ENCODE assay signal across 8 cellular contexts in genomic region chr1:151165738-151166505, GRCh38. TPM values are rescaled to one million over a fixed set of nuclear protein-coding genes. Genes with fewer than 3 reads are reported as not detected.
A peak's percentile ranks its signal among the peaks of the same experiment; 100 is the strongest.
DNase-seq lines count a peak whose midpoint lies in the region; ATAC-seq, FAIRE-seq and TF ChIP-seq lines count a peak whose summit lies in the region.

A gene with protein sequence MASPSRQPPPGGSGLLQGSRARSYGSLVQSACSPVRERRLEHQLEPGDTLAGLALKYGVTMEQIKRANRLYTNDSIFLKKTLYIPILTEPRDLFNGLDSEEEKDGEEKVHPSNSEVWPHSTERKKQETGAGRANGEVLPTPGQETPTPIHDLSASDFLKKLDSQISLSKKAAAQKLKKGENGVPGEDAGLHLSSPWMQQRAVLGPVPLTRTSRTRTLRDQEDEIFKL (minus strand): TSS chr1:151165902. CDS start chr1:151165258, 644 bp downstream.
A gene with protein sequence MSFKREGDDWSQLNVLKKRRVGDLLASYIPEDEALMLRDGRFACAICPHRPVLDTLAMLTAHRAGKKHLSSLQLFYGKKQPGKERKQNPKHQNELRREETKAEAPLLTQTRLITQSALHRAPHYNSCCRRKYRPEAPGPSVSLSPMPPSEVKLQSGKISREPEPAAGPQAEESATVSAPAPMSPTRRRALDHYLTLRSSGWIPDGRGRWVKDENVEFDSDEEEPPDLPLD (plus strand): TSS chr1:151166144. CDS start chr1:151166153, 9 bp downstream.

- peak within 1 kb of the TSS; percentile 39 for H2AK5ac ChIP-seq in trophoblast cell (ENCODE audit: low read length)

- H3K79me1 ChIP-seq in trophoblast cell (ENCODE audit: low read length): peaks cover 4% of the 10 kb centered on the region

- peak; percentile 93 for TF ChIP-seq POLR2A in GM12892 (IDR thresholded peaks at IDR 0.05; ENCODE audit: low read depth, low read length)
- peak in 1 of 2 donors; percentile 43 for TF ChIP-seq POLR2A in adrenal gland (IDR thresholded peaks at IDR 0.05)
- TF ChIP-seq POLR2A in heart left ventricle (IDR thresholded peaks at IDR 0.05): peak in 1 of 2 donors; percentile 34
- TF ChIP-seq POLR2A in tibial nerve (IDR thresholded peaks at IDR 0.05): no peak

- peaks cover 14 to 22% of the 10 kb centered on the region in 2 donors for H3K4me1 ChIP-seq in adrenal gland (replicated peaks in 1 of 2)
- peaks cover 4 to 40% (median 22%) of the 10 kb centered on the region in 12 donors for H3K4me1 ChIP-seq in heart left ventricle
- H3K4me1 ChIP-seq in trophoblast cell (ENCODE audit: control insufficient read depth in 1 of 2, insufficient read depth in 2 of 2, low read length in 2 of 2): peaks cover 4 to 9% of the 10 kb centered on the region in 2 experiments
- H3K4me1 ChIP-seq in tibial nerve: peaks cover 5 to 43% (median 18%) of the 10 kb centered on the region in 4 donors

- no peaks in the 10 kb centered on the region for H3K27me3 ChIP-seq in adrenal gland
- no peaks in the 10 kb centered on the region for H3K27me3 ChIP-seq in heart left ventricle
- H3K27me3 ChIP-seq in trophoblast cell (ENCODE audit: insufficient read depth, low read length): no peaks in the 10 kb centered on the region
- no peaks in the 10 kb centered on the region for H3K27me3 ChIP-seq in tibial nerve

- peak within 1 kb of the TSS; percentile 90 for H4K12ac ChIP-seq in trophoblast cell (ENCODE audit: low read depth, low read length)

- peak within 1 kb of the TSS; percentile 83 for H3K14ac ChIP-seq in trophoblast cell (ENCODE audit: low read length)

- no peak within 1 kb of the TSS for H3K23ac ChIP-seq in trophoblast cell (ENCODE audit: low read length)

- peak; percentile 86 for ATAC-seq in HG02840 (IDR thresholded peaks at IDR 0.05; ENCODE audit: low FRiP score, unreplicated experiment)
- peak; percentile 91 to 96 (median 94) for ATAC-seq in heart left ventricle

- TF ChIP-seq CTCF in adrenal gland (IDR thresholded peaks at IDR 0.05) (peak in 5 of 6 experiments; percentile 14 to 45 (median 36)), heart left ventricle (IDR thresholded peaks at IDR 0.05) (peak in 4 of 12 donors; percentile 9 to 14 (median 12)), tibial nerve (IDR thresholded peaks at IDR 0.05) (peak in 2 of 5 experiments; percentile 74 to 78)

- no peaks in the 10 kb centered on the region for H3K9me3 ChIP-seq in adrenal gland (replicated peaks in 1 of 3)
- no peaks in the 10 kb centered on the region for H3K9me3 ChIP-seq in heart left ventricle
- H3K9me3 ChIP-seq in trophoblast cell (ENCODE audit: insufficient read depth, low read depth, low read length): peaks cover 2% of the 10 kb centered on the region
- H3K9me3 ChIP-seq in tibial nerve: no peaks in the 10 kb centered on the region

- H2BK5ac ChIP-seq in trophoblast cell (ENCODE audit: low read depth, low read length, poor library complexity): peak within 1 kb of the TSS; percentile 42

- WGBS in adrenal gland, 4 donors: 0 to 1% (median 0%) methylated on average over 32 to 38 of the region's 38 CpGs
- 0 to 1% (median 0%) methylated on average over 35 to 38 of the region's 38 CpGs for WGBS in heart left ventricle, 4 donors
- WGBS in trophoblast cell (ENCODE audit: extremely low coverage, insufficient coverage, insufficient read length): no CpG with 5 or more reads among the region's 38 CpGs
- 1% methylated on average over 38 of the region's 38 CpGs for WGBS in tibial nerve, 2 donors

- peak within 1 kb of the TSS; percentile 87 for H3K4me2 ChIP-seq in trophoblast cell (ENCODE audit: low read length)

- peak within 1 kb of the TSS; percentile 74 for H3K18ac ChIP-seq in trophoblast cell (ENCODE audit: low read length)

- peak within 1 kb of the TSS; percentile 57 for H2BK120ac ChIP-seq in trophoblast cell (ENCODE audit: insufficient read depth, low read length, poor library complexity)

- FAIRE-seq in GM12892 (lab: Jason Lieb, UNC): peak; percentile 98

- peak within 1 kb of the TSS; percentile 43 to 75 (median 69) for H3K4me3 ChIP-seq in adrenal gland
- peak within 1 kb of the TSS; percentile 58 to 91 (median 82) for H3K4me3 ChIP-seq in heart left ventricle
- peak within 1 kb of the TSS; percentile 80 for H3K4me3 ChIP-seq in trophoblast cell (ENCODE audit: low read depth, low read length)
- H3K4me3 ChIP-seq in tibial nerve: peak within 1 kb of the TSS; percentile 72 to 88 (median 76)

- H3K4ac ChIP-seq in trophoblast cell (ENCODE audit: low read depth, low read length): peak within 1 kb of the TSS; percentile 77

- peak within 1 kb of the TSS; percentile 85 for H2AFZ ChIP-seq in trophoblast cell (ENCODE audit: insufficient read depth, low read length, poor library complexity)

- H3K27ac ChIP-seq in adrenal gland: peak within 1 kb of the TSS; percentile 58 to 89 (median 65)
- H3K27ac ChIP-seq in heart left ventricle: peak within 1 kb of the TSS; percentile 73 to 96 (median 93)
- H3K27ac ChIP-seq in trophoblast cell (ENCODE audit: low read depth, low read length): peak within 1 kb of the TSS; percentile 45
- H3K27ac ChIP-seq in tibial nerve: peak within 1 kb of the TSS; percentile 77 to 95 (median 88)

- peak within 1 kb of the TSS; percentile 71 for H4K91ac ChIP-seq in trophoblast cell (ENCODE audit: low read depth, low read length)

- peaks cover 10% of the 10 kb centered on the region for H3K79me2 ChIP-seq in trophoblast cell (ENCODE audit: control insufficient read depth, insufficient read depth, low read length, poor library complexity)

- peak within 1 kb of the TSS; percentile 97 for H4K8ac ChIP-seq in trophoblast cell (ENCODE audit: low read depth, low read length)

- peaks cover 0 to 46% of the 10 kb centered on the region in 2 donors for H3K36me3 ChIP-seq in adrenal gland (replicated peaks in 1 of 2)
- H3K36me3 ChIP-seq in heart left ventricle: peaks cover 0 to 66% (median 47%) of the 10 kb centered on the region in 9 donors
- peaks cover 17 to 29% of the 10 kb centered on the region in 2 experiments for H3K36me3 ChIP-seq in trophoblast cell (ENCODE audit: control insufficient read depth in 1 of 2, insufficient read depth in 2 of 2, low read length in 2 of 2)
- peaks cover 0 to 52% (median 0%) of the 10 kb centered on the region in 3 donors for H3K36me3 ChIP-seq in tibial nerve

- H3K9ac ChIP-seq in trophoblast cell (ENCODE audit: low read length): peak within 1 kb of the TSS; percentile 92

- H2BK12ac ChIP-seq in trophoblast cell (ENCODE audit: low read length): no peak within 1 kb of the TSS

- intact Hi-C loops in adrenal gland (cut with DNase I) (no loop called here), heart left ventricle (cut with DNase I) (loop anchor here in 1 of 10 donors (2.0 kb wide), 1 partner anchor 19 kb away; the partner anchor contains the start of gene SEMA6C)

- DNase-seq in GM12892 (ENCODE audit: insufficient read length) (peak; percentile 85), NCI-H1436 treated with DMSO at 0.1 percent for 48 hours (lab: John Stamatoyannopoulos, UW) (peak; percentile 87), T follicular helper cell (ENCODE audit: low read depth) (peak; percentile 97), adrenal gland (peak; percentile 97 to 99 (median 98)), heart left ventricle (peak; percentile 95 to 98 (median 98)), trophoblast cell (peak; percentile 98 to 100), tibial nerve (ENCODE audit: low spot score in 2 of 2) (peak; percentile 91 to 98)

- peak; percentile 96 to 99 for TF ChIP-seq EP300 in tibial nerve (IDR thresholded peaks at IDR 0.05)

RNA-seq across cellular contexts. Expression of the first gene that starts in this region (rescaled TPM):
- polyA plus RNA-seq in GM12892 (2012; ENCODE audit: missing spikeins): 8.1 TPM
- total RNA-seq in adrenal gland (10 to 100 TPM in 6 of 8 donors, 1 to 10 TPM in 2; 7.9 to 20.0 (median 13.8) TPM), heart left ventricle (10 to 100 TPM; 10.1 to 26.8 (median 13.0) TPM), tibial nerve (10 to 100 TPM; 10.1 to 16.5 (median 13.8) TPM)
- polyA plus RNA-seq in adrenal gland (10 to 100 TPM in 1 of 3 donors, 1 to 10 TPM in 2; 4.4 to 12.8 (median 9.1) TPM), heart left ventricle (10 to 100 TPM in 1 of 2 donors, 1 to 10 TPM in 1; 6.8 to 14.7 TPM)
- polyA plus RNA-seq in trophoblast cell (2013): 5.7 and 6.0 TPM in 2 replicates

RNA-seq across cellular contexts. Expression of the second gene that starts in this region (rescaled TPM):
- 53.4 TPM for polyA plus RNA-seq in GM12892 (2012; ENCODE audit: missing spikeins)
- 10 to 100 TPM; 16.4 to 43.2 (median 32.9) TPM for total RNA-seq in adrenal gland
- polyA plus RNA-seq in adrenal gland: 10 to 100 TPM; 47.2 to 89.0 (median 83.2) TPM
- 10 to 100 TPM; 11.5 to 28.4 (median 17.5) TPM for total RNA-seq in heart left ventricle
- polyA plus RNA-seq in heart left ventricle: 10 to 100 TPM; 33.0 to 44.4 TPM
- polyA plus RNA-seq in trophoblast cell (2013): 52.5 and 53.6 TPM in 2 replicates
- total RNA-seq in tibial nerve: 10 to 100 TPM; 20.5 to 42.6 (median 31.2) TPM

Comparison
In these comparisons a context has a peak if more than half of its experiments do, and no peak if none do; other contexts are left out.
1. Peak in every context shown above with its lines: DNase-seq, ATAC-seq, H3K4me3 ChIP-seq and H3K27ac ChIP-seq.